1 cellular context compared by ENCODE assay signal in genomic region chr6:43593938-43594337, GRCh38.
TF ChIP-seq lines count a peak whose summit lies in the region.

No MANE protein-coding gene starts in this region.

TF ChIP-seq in K562, 482 proteins besides CTCF, POLR2A, EP300 and RAD21:
- TF ChIP-seq POLR2H (tag; IDR thresholded peaks at IDR 0.05; ENCODE audit: low read depth) = 0 out of 2 replicates have a peak, but pooled peaks have one; percentile 16
- TF ChIP-seq MAZ (CRISPR knock-in tag; conservative IDR thresholded peaks at IDR 0.05 in 1 of 2, IDR thresholded peaks at IDR 0.05 in 1 of 2) = no peak
- no peak for TF ChIP-seq CEBPG (CRISPR knock-in tag; IDR thresholded peaks at IDR 0.05)
- 0 out of 4 replicates have a peak, but pooled peaks of 1 of the 2 experiments have one; percentile 13 for TF ChIP-seq CEBPG (tag; conservative IDR thresholded peaks at IDR 0.05 in 1 of 2, IDR thresholded peaks at IDR 0.05 in 1 of 2)
